In the genomic region with DNA sequence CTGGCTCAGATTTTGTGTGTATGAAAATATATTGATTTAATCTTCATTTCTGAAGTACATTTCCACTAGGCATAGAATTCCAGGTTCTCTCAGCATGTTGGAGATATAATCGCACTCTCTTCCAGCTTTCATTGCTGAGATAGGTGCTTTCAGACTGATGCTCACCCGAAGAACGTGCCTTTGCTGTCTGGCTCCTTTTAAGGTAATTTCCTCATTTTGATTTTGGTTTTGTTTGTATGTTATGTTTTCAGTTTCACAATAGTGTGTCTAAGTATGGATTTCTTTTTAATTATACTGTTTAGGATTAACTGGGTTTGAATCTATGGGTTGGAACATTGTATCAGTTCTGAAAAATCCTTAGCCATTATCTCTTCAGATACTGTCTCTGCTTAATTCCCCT, we compare ENCODE assay signal across 26 cellular contexts.
"Had no signal": no experiment of that assay in that cellular context is flagged by ENCODE, and none has a peak within 500 bp of the region (broad histone marks: within the 10 kb centered on the region; RNA-seq: fewer than 3 reads in every experiment).

No MANE protein-coding gene starts in this region.

- DNase-seq: dermis blood vessel endothelial cell; effector memory CD4-positive, alpha-beta T cell; foreskin keratinocyte; heart left ventricle; kidney; mesendoderm; midbrain; naive thymus-derived CD4-positive, alpha-beta T cell; right lobe of liver; small intestine; stimulated activated CD4-positive, alpha-beta T cell treated with anti-CD3 and anti-CD28 coated beads, Interleukin-15, amount 100 ng/mL, for 24 hours; stimulated activated CD4-positive, alpha-beta T cell treated with anti-CD3 and anti-CD28 coated beads, Interleukin-2, amount 100 ng/mL, for 48 hours; stimulated activated naive CD4-positive, alpha-beta T cell; stimulated activated naive CD8-positive, alpha-beta T cell treated with anti-CD3 and anti-CD28 coated beads, Interleukin-15, amount 100 ng/mL, for 72 hours; transverse colon; upper lobe of right lung; uterus had no signal

- H3K4me1 Mint-ChIP-seq: naive thymus-derived CD4-positive, alpha-beta T cell; nephron; neural progenitor cell; stimulated activated naive CD8-positive, alpha-beta T cell treated with anti-CD3 and anti-CD28 coated beads, Interleukin-15, amount 100 ng/mL, for 72 hours had no signal

- H3K9me3 Mint-ChIP-seq: nephron; neural progenitor cell; stimulated activated naive CD8-positive, alpha-beta T cell treated with anti-CD3 and anti-CD28 coated beads, Interleukin-15, amount 100 ng/mL, for 72 hours had no signal

- H3K36me3 Mint-ChIP-seq: naive thymus-derived CD4-positive, alpha-beta T cell; neural progenitor cell had no signal

- H3K27ac Mint-ChIP-seq: naive thymus-derived CD4-positive, alpha-beta T cell; nephron; neural progenitor cell; progenitor cell of endocrine pancreas; stimulated activated naive CD8-positive, alpha-beta T cell treated with anti-CD3 and anti-CD28 coated beads, Interleukin-15, amount 100 ng/mL, for 72 hours had no signal

- H3K27ac ChIP-seq: esophagus muscularis mucosa, foreskin keratinocyte, gastroesophageal sphincter, heart left ventricle, hepatocyte, neural progenitor cell, parathyroid adenoma, right lobe of liver, suprapubic skin, transverse colon, upper lobe of right lung, uterus had no signal

- ATAC-seq: foreskin keratinocyte; gastroesophageal sphincter; heart left ventricle; left lobe of liver; naive thymus-derived CD4-positive, alpha-beta T cell; right lobe of liver; stimulated activated naive CD8-positive, alpha-beta T cell treated with anti-CD3 and anti-CD28 coated beads, Interleukin-15, amount 100 ng/mL, for 72 hours; upper lobe of right lung had no signal

- H3K4me3 Mint-ChIP-seq: naive thymus-derived CD4-positive, alpha-beta T cell; nephron; neural progenitor cell; stimulated activated naive CD8-positive, alpha-beta T cell treated with anti-CD3 and anti-CD28 coated beads, Interleukin-15, amount 100 ng/mL, for 72 hours had no signal
